22 cellular contexts compared by ENCODE assay signal in the genomic region with DNA sequence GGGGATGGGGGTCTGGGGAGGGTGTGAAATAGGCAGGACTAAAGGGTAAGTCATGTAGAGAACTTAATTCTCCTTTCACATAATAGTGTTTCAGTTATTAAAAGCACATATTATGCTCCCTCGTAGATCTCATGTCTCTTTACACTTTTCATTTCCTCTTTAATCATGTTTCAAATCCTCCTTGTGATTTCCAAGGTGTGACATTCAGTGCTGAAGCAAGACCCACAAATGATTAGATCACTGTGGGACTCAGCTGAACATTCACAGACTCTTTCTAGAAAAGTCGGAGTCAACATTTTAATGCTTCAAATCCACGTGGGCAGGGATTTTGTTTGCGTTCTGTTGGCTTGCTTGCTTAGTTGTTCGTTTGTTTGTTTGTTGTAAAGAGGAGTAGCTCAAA. TPM values are rescaled to one million over a fixed set of nuclear protein-coding genes. Genes with fewer than 3 reads are reported as not detected.
DNase-seq lines count a peak whose midpoint lies in the region; ATAC-seq, FAIRE-seq and TF ChIP-seq lines count a peak whose summit lies in the region.
"Had no signal": no experiment of that assay in that cellular context is flagged by ENCODE, and none has a peak within 500 bp of the region (broad histone marks: within the 10 kb centered on the region; RNA-seq: fewer than 3 reads in every experiment).

No MANE protein-coding gene starts in this region.

- H3K4me1 ChIP-seq in GM12878 (ENCODE audit: control insufficient read depth, insufficient read depth, low read length) (no peaks in the 10 kb centered on the region), Peyer's patch (no peaks in the 10 kb centered on the region)
- no peaks in the 10 kb centered on the region for H3K4me1 ChIP-seq in CD4-positive, alpha-beta memory T cell (ENCODE audit: insufficient read depth, low read length)
- H3K4me1 ChIP-seq: suprapubic skin had no signal

- 21% methylated on average over 5 of the region's 5 CpGs for WGBS in GM12878 (ENCODE audit: insufficient coverage, insufficient replicate concordance, low lambda C conversion rate, missing lambda C conversion rate)

- no peaks in the 10 kb centered on the region for H3K79me2 ChIP-seq in GM12878 (ENCODE audit: control insufficient read depth, insufficient read depth, low read length)

- no peaks in the 10 kb centered on the region for H3K27me3 Mint-ChIP-seq in CD4-positive, alpha-beta memory T cell
- H3K27me3 Mint-ChIP-seq: activated CD4-positive, alpha-beta T cell treated with anti-CD3 and anti-CD28 coated beads, Interleukin-2, amount 10 ng/mL, durations not matched to agents 7 days and 5 days; progenitor cell of endocrine pancreas had no signal

- H4K20me1 ChIP-seq in GM12878 (ENCODE audit: control insufficient read depth, insufficient read depth): no peaks in the 10 kb centered on the region

- RAD21 ChIA-PET in GM12878 (lab: Charles Lee; ENCODE audit: unreplicated experiment): interaction anchor here (1.2 to 1.4 kb wide), 3 partner anchors 17 to 595 kb away, joined by 3 read pairs; no protein-coding TSS in a partner anchor

- ATAC-seq in GM18517 (IDR thresholded peaks at IDR 0.05; ENCODE audit: unreplicated experiment) (peak; percentile 70), GM21360 (IDR thresholded peaks at IDR 0.05; ENCODE audit: unreplicated experiment) (peak; percentile 78), HG02973 (IDR thresholded peaks at IDR 0.05; ENCODE audit: unreplicated experiment) (peak; percentile 83), GM12878 (peak; percentile 96)

- TF ChIP-seq CTCF in GM12878 (IDR thresholded peaks at IDR 0.05 in 2 of 3, conservative IDR thresholded peaks at IDR 0.05 in 1 of 3; ENCODE audit: control insufficient read depth in 2 of 3, extremely low read depth in 1 of 3, insufficient read depth in 1 of 3, low read depth in 3 of 3, low read length in 3 of 3) (no peak), Peyer's patch (IDR thresholded peaks at IDR 0.05) (no peak)

- peak; percentile 73 for FAIRE-seq in GM12878 (lab: Jason Lieb, UNC)

- H3K4me3 Mint-ChIP-seq in CD4-positive, alpha-beta memory T cell: no peak overlapping the region
- H3K4me3 Mint-ChIP-seq: activated CD4-positive, alpha-beta T cell treated with anti-CD3 and anti-CD28 coated beads, Interleukin-2, amount 10 ng/mL, durations not matched to agents 7 days and 5 days; nephron had no signal

- H3K27me3 ChIP-seq in GM12878 (replicated peaks in 1 of 2; ENCODE audit: control insufficient read depth in 2 of 2, insufficient read depth in 2 of 2, low read length in 1 of 2) (no peaks in the 10 kb centered on the region), Peyer's patch (no peaks in the 10 kb centered on the region)
- no peaks in the 10 kb centered on the region for H3K27me3 ChIP-seq in CD4-positive, alpha-beta memory T cell (ENCODE audit: insufficient read depth, low read length)
- H3K27me3 ChIP-seq: suprapubic skin had no signal

- TF ChIP-seq POLR2A in GM12878 (IDR thresholded peaks at IDR 0.05; ENCODE audit: low read depth, low read length) (no peak), Peyer's patch (IDR thresholded peaks at IDR 0.05) (no peak)

- no peak overlapping the region for H3K27ac Mint-ChIP-seq in CD4-positive, alpha-beta memory T cell
- H3K27ac Mint-ChIP-seq: activated CD4-positive, alpha-beta T cell treated with anti-CD3 and anti-CD28 coated beads, Interleukin-2, amount 10 ng/mL, durations not matched to agents 7 days and 5 days; nephron; progenitor cell of endocrine pancreas had no signal

- no peak for TF ChIP-seq RAD21 in GM12878 (IDR thresholded peaks at IDR 0.05; ENCODE audit: insufficient read depth, low read depth, low read length)

- SMC1A ChIA-PET in GM12878 (lab: Charles Lee; ENCODE audit: uncharacterized antibody, unreplicated experiment): interaction anchor here (0.6 to 1.7 kb wide), 6 partner anchors 13 to 887 kb away, joined by 3 to 5 read pairs (median 3); no protein-coding TSS in a partner anchor

- no peak overlapping the region for H3K9ac ChIP-seq in GM12878 (ENCODE audit: control insufficient read depth, insufficient read depth, low read length)
- H3K9ac ChIP-seq: GM23248, SK-N-SH had no signal

- intact Hi-C loops in GM12878 (cut with micrococcal nuclease; ENCODE audit: unreplicated experiment) (no loop called here), head of caudate nucleus (cut with DNase I) (no loop called here)
- intact Hi-C loops in CD4-positive, alpha-beta memory T cell (cut with micrococcal nuclease): no loop called here

- H3K4me1 Mint-ChIP-seq in CD4-positive, alpha-beta memory T cell: no peaks in the 10 kb centered on the region
- H3K4me1 Mint-ChIP-seq: activated CD4-positive, alpha-beta T cell treated with anti-CD3 and anti-CD28 coated beads, Interleukin-2, amount 10 ng/mL, durations not matched to agents 7 days and 5 days; nephron had no signal

- H3K36me3 ChIP-seq in GM12878 (ENCODE audit: control insufficient read depth in 2 of 2, insufficient read depth in 2 of 2, low read length in 1 of 2) (no peaks in the 10 kb centered on the region), Peyer's patch (peaks cover 0 to 15% (median 0%) of the 10 kb centered on the region in 3 donors)
- H3K36me3 ChIP-seq in CD4-positive, alpha-beta memory T cell (ENCODE audit: insufficient read depth, low read length): no peaks in the 10 kb centered on the region

- in situ Hi-C loops in GM12878 (cut with MboI): no loop called here

- H3K4me2 ChIP-seq in GM12878 (ENCODE audit: control insufficient read depth, insufficient read depth): 0 out of 2 replicates have a peak overlapping the region, but pooled peaks have one; percentile 27
- H3K4me2 ChIP-seq: SK-N-SH had no signal

- POLR2A ChIA-PET in GM12878 (lab: Charles Lee): no interaction called here
- POLR2A ChIA-PET in CD4-positive, alpha-beta memory T cell (lab: Charles Lee; ENCODE audit: partially characterized antibody): no interaction called here

- BruUV-seq in GM12878 (replicated peaks; lab: Mats Ljungman, UMichigan): no TSS peak

- H3K27ac ChIP-seq in GM12878 (ENCODE audit: control insufficient read depth, insufficient read depth): no peak overlapping the region
- no peak overlapping the region for H3K27ac ChIP-seq in CD4-positive, alpha-beta memory T cell (ENCODE audit: low read depth, low read length)
- no peak overlapping the region for H3K27ac ChIP-seq in Peyer's patch
- H3K27ac ChIP-seq: GM23248, suprapubic skin had no signal

- H3K36me3 Mint-ChIP-seq in CD4-positive, alpha-beta memory T cell: no peaks in the 10 kb centered on the region

- peak; percentile 51 to 84; a peak in 2 of 4 replicates for TF ChIP-seq EP300 in GM12878 (IDR thresholded peaks at IDR 0.05; ENCODE audit: borderline replicate concordance in 1 of 2, control insufficient read depth in 1 of 2, low read depth in 2 of 2, low read length in 2 of 2)

- no peak overlapping the region for H3K4me3 ChIP-seq in GM12878
- H3K4me3 ChIP-seq in CD4-positive, alpha-beta memory T cell (ENCODE audit: low read length in 2 of 2): no peak overlapping the region
- no peak overlapping the region for H3K4me3 ChIP-seq in Peyer's patch
- H3K4me3 ChIP-seq: GM23248, suprapubic skin had no signal

- H3K9me3 Mint-ChIP-seq in CD4-positive, alpha-beta memory T cell: no peaks in the 10 kb centered on the region
- H3K9me3 Mint-ChIP-seq: activated CD4-positive, alpha-beta T cell treated with anti-CD3 and anti-CD28 coated beads, Interleukin-2, amount 10 ng/mL, durations not matched to agents 7 days and 5 days; nephron had no signal

- H2AFZ ChIP-seq in GM12878 (ENCODE audit: control insufficient read depth, low read depth, low read length): peak overlapping the region; percentile 31; the same call in 1 of the 2 replicates
- H2AFZ ChIP-seq: GM23248 had no signal

- CTCF ChIA-PET in GM12878 (lab: Yijun Ruan, JAX): interaction anchor here (0.6 to 1.7 kb wide), 6 partner anchors 13 to 881 kb away, joined by 3 to 15 read pairs (median 4); no protein-coding TSS in a partner anchor
- CTCF ChIA-PET in CD4-positive, alpha-beta memory T cell (lab: Charles Lee; ENCODE audit: partially characterized antibody): no interaction called here

- no peaks in the 10 kb centered on the region; the same call in 2 of the 3 replicates for H3K9me3 ChIP-seq in GM12878 (replicated peaks; ENCODE audit: control insufficient read depth, insufficient read depth, low read length)
- no peaks in the 10 kb centered on the region for H3K9me3 ChIP-seq in CD4-positive, alpha-beta memory T cell (ENCODE audit: control insufficient read depth in 1 of 2, low read length in 2 of 2)
- H3K9me3 ChIP-seq in Peyer's patch: no peaks in the 10 kb centered on the region
- H3K9me3 ChIP-seq: SK-N-SH, suprapubic skin had no signal

- peak; percentile 32 for DNase-seq in GM12878 (ENCODE audit: low read depth, low spot score)
- DNase-seq in globus pallidus (ENCODE audit: low spot score): no peak
- DNase-seq in head of caudate nucleus: no peak
- no peak for DNase-seq in CD4-positive, alpha-beta memory T cell
- DNase-seq in Peyer's patch: no peak
- DNase-seq: activated CD4-positive, alpha-beta T cell treated with anti-CD3 and anti-CD28 coated beads, Interleukin-2, amount 10 ng/mL, durations not matched to agents 7 days and 5 days; activated naive CD4-positive, alpha-beta T cell; anterior cingulate cortex; GM23248; hypothalamus; kidney; mesenchymal stem cell; NCI-H2081; NCI-H526; SK-N-SH had no signal

TF ChIP-seq in GM12878, 131 proteins besides CTCF, POLR2A, EP300 and RAD21 (continues in another document):
- no peak for TF ChIP-seq POU2F2 (IDR thresholded peaks at IDR 0.05; ENCODE audit: borderline replicate concordance, low read depth, low read length)
- TF ChIP-seq DPF2 (IDR thresholded peaks at IDR 0.05): peak; percentile 83
- no peak for TF ChIP-seq KLF5 (IDR thresholded peaks at IDR 0.05; ENCODE audit: partially characterized antibody)

RNA-seq across cellular contexts. Expression of a gene that starts 34.7 kb away (rescaled TPM):
- 28.6 and 30.0 TPM in 2 replicates for total RNA-seq in GM12878 (2013; cell fraction: nucleolus; rRNA removed)
- total RNA-seq in GM12878 (2014; rRNA removed): 8.5 and 11.1 TPM in 2 replicates
- total RNA-seq in GM12878 (2014; rRNA removed; fragmentation: Illumina TruSeq; extraction: Trizol): 6.9 and 11.1 TPM in 2 replicates
- 4.5 and 5.6 TPM in 2 replicates for total RNA-seq in GM12878 (2021)
- 1.0 TPM for polyA plus RNA-seq in GM12878 (2011; ENCODE audit: low read depth)
- polyA plus RNA-seq in GM12878 (2011; rRNA removed): 4.5 and 8.0 TPM in 2 replicates
- 2.9 and 4.3 TPM in 2 replicates for polyA plus RNA-seq in GM12878 (2011; cell fraction: cytosol; rRNA removed)
- polyA plus RNA-seq in GM12878 (2011; cell fraction: nucleus; rRNA removed): 2.7 and 2.8 TPM in 2 replicates
- polyA plus RNA-seq in GM12878 (2012): 0.95 and 1.5 TPM in 2 replicates
- polyA plus RNA-seq in GM12878 (2014; fragmentation: Illumina TruSeq; extraction: Trizol): 5.5 and 7.2 TPM in 2 replicates
- polyA plus RNA-seq in GM12878 (2014; fragmentation: Nextera tagmentation; extraction: Ambion mirVana): 1 to 10 TPM; 6.1 to 7.4 TPM
- polyA plus RNA-seq in GM12878 (2014; rRNA removed): 3.3 and 3.8 TPM in 2 replicates
- polyA plus RNA-seq in GM12878 (2016; fragmentation: Nextera tagmentation; extraction: Ambion mirVana): 1 to 10 TPM; 2.3 to 3.3 TPM
- 9.1 TPM in 2 replicates for polyA minus RNA-seq in GM12878 (2011; rRNA and poly(A)+ RNA removed)
- polyA minus RNA-seq in GM12878 (2011; cell fraction: cytosol; rRNA and poly(A)+ RNA removed): 1.6 and 2.8 TPM in 2 replicates
- 6.6 and 10.2 TPM in 2 replicates for polyA minus RNA-seq in GM12878 (2011; cell fraction: nucleus; rRNA and poly(A)+ RNA removed)
- total RNA-seq in CD4-positive, alpha-beta memory T cell: under 1 TPM in 1 of 2 experiments, not detected in 1; 0.23 TPM
- polyA plus RNA-seq in CD4-positive, alpha-beta memory T cell: not detected
- 10 to 100 TPM in 2 of 4 donors, 1 to 10 TPM in 2; 5.3 to 23.9 (median 9.3) TPM for total RNA-seq in Peyer's patch
- total RNA-seq: OCI-LY7 had no signal

Comparison
In these comparisons a context has a peak if more than half of its experiments do, and no peak if none do; other contexts are left out.
1. RNA of a gene that starts 34.7 kb away (total RNA-seq): 5.3 to 23.9 TPM in Peyer's patch and 4.5 to 30.0 TPM in GM12878; 0.23 TPM in CD4-positive, alpha-beta memory T cell; every median in the first group is over 4 times any median in the second.
2. Peak in every context shown above with its lines, with median percentiles within 50 percentile points of each other: ATAC-seq.